ENCODE assay signal across 22 cellular contexts in genomic region chr4:183447646-183448045, GRCh38. TPM values are rescaled to one million over a fixed set of nuclear protein-coding genes. Genes with fewer than 3 reads are reported as not detected.
DNase-seq lines count a peak whose midpoint lies in the region; ATAC-seq, FAIRE-seq and TF ChIP-seq lines count a peak whose summit lies in the region.
"Had no signal": no experiment of that assay in that cellular context is flagged by ENCODE, and none has a peak within 500 bp of the region (broad histone marks: within the 10 kb centered on the region; RNA-seq: fewer than 3 reads in every experiment).

No MANE protein-coding gene starts in this region.

- CTCF ChIA-PET in A673 (lab: Charles Lee): no interaction called here

- no peak for DNase-seq in activated T-cell treated with anti-CD3 and anti-CD28 coated beads, Interleukin-2, amount 50 U/mL, for 72 hours
- DNase-seq in activated T-cell treated with anti-CD3 and anti-CD28 coated beads, Interleukin-2, amount 50 U/mL, for 48 hours: no peak
- DNase-seq in NB4 (ENCODE audit: low read depth): no peak
- no peak for DNase-seq in adipocyte (ENCODE audit: low read depth)
- DNase-seq in pancreas: no peak
- no peak for DNase-seq in COR-L47 (lab: John Stamatoyannopoulos, UW)
- DNase-seq in A673 (ENCODE audit: low spot score): no peak
- DNase-seq: activated CD8-positive, alpha-beta memory T cell treated with anti-CD3 and anti-CD28 coated beads, Interleukin-2, amount 50 U/mL, for 48 hours; Calu3; heart right ventricle; kidney; NCI-H1092; NCI-H774; RPMI8226; SW 1271; upper lobe of right lung; WERI-Rb-1 had no signal

- no peaks in the 10 kb centered on the region for H3K27me3 Mint-ChIP-seq in activated T-cell treated with anti-CD3 and anti-CD28 coated beads, Interleukin-2, amount 50 U/mL, for 72 hours (ENCODE audit: low read depth)
- H3K27me3 Mint-ChIP-seq: dendritic cell treated with granulocyte-macrophage colony-stimulating factor and Interleukin-4, amounts not matched to agents 40 ng/mL and 50 ng/mL, for 4 days; stimulated activated memory B cell treated with anti-CD40 and anti-IgM and Interleukin-4, amounts not matched to agents 10 μg/mL and 1 μg/mL and 100 μg/mL, for 72 hours had no signal

- H3K4me1 Mint-ChIP-seq in activated T-cell treated with anti-CD3 and anti-CD28 coated beads, Interleukin-2, amount 50 U/mL, for 72 hours (ENCODE audit: low read depth): peaks cover 47% of the 10 kb centered on the region

- POLR2A ChIA-PET in A673 (lab: Charles Lee; ENCODE audit: low non-redundant PET): no interaction called here

- no peaks in the 10 kb centered on the region for H3K9me3 Mint-ChIP-seq in activated T-cell treated with anti-CD3 and anti-CD28 coated beads, Interleukin-2, amount 50 U/mL, for 72 hours
- H3K9me3 Mint-ChIP-seq: dendritic cell treated with granulocyte-macrophage colony-stimulating factor and Interleukin-4, amounts not matched to agents 40 ng/mL and 50 ng/mL, for 4 days; stimulated activated memory B cell treated with anti-CD40 and anti-IgM and Interleukin-4, amounts not matched to agents 10 μg/mL and 1 μg/mL and 100 μg/mL, for 72 hours had no signal

- peak overlapping the region; percentile 93 for H3K4me3 Mint-ChIP-seq in activated T-cell treated with anti-CD3 and anti-CD28 coated beads, Interleukin-2, amount 50 U/mL, for 72 hours
- H3K4me3 Mint-ChIP-seq: dendritic cell treated with granulocyte-macrophage colony-stimulating factor and Interleukin-4, amounts not matched to agents 40 ng/mL and 50 ng/mL, for 4 days; stimulated activated memory B cell treated with anti-CD40 and anti-IgM and Interleukin-4, amounts not matched to agents 10 μg/mL and 1 μg/mL and 100 μg/mL, for 72 hours had no signal

- peak overlapping the region; percentile 88 for H3K27ac Mint-ChIP-seq in activated T-cell treated with anti-CD3 and anti-CD28 coated beads, Interleukin-2, amount 50 U/mL, for 72 hours
- H3K27ac Mint-ChIP-seq: dendritic cell treated with granulocyte-macrophage colony-stimulating factor and Interleukin-4, amounts not matched to agents 40 ng/mL and 50 ng/mL, for 4 days; stimulated activated memory B cell treated with anti-CD40 and anti-IgM and Interleukin-4, amounts not matched to agents 10 μg/mL and 1 μg/mL and 100 μg/mL, for 72 hours had no signal

- no peak for TF ChIP-seq POLR2A in NB4 (IDR thresholded peaks at IDR 0.05; ENCODE audit: extremely low read depth, insufficient read length)

- H3K9me3 ChIP-seq in adipocyte (ENCODE audit: control insufficient read depth, low read length): no peaks in the 10 kb centered on the region
- H3K9me3 ChIP-seq in pancreas: no peaks in the 10 kb centered on the region
- H3K9me3 ChIP-seq in A673 (ENCODE audit: low read depth, low read length, poor library complexity, severe bottlenecking): no peaks in the 10 kb centered on the region
- H3K9me3 ChIP-seq: esophagus muscularis mucosa, heart right ventricle, upper lobe of right lung had no signal

- intact Hi-C loops in pancreas (cut with DNase I): no loop called here
- intact Hi-C loops in A673 (cut with micrococcal nuclease; ENCODE audit: unreplicated experiment): no loop called here

- H3K36me3 ChIP-seq in adipocyte (ENCODE audit: control insufficient read depth, insufficient read depth, low read length, severe bottlenecking) (peaks cover 61% of the 10 kb centered on the region), pancreas (peaks cover 0 to 27% (median 8%) of the 10 kb centered on the region in 3 donors), A673 (ENCODE audit: insufficient read depth, low read length, poor library complexity, severe bottlenecking) (peaks cover 49% of the 10 kb centered on the region)

- FAIRE-seq in pancreas (lab: Jason Lieb, UNC): peak; percentile 57
- FAIRE-seq: kidney had no signal

- no peak for ATAC-seq in activated T-cell treated with anti-CD3 and anti-CD28 coated beads, Interleukin-2, amount 50 U/mL, for 72 hours (replicated peaks in 1 of 2)
- no peak for ATAC-seq in pancreas
- no peak for ATAC-seq in HG02870 (IDR thresholded peaks at IDR 0.05; ENCODE audit: unreplicated experiment)
- ATAC-seq: heart right ventricle; stimulated activated memory B cell treated with anti-CD40 and anti-IgM and Interleukin-4, amounts not matched to agents 10 μg/mL and 1 μg/mL and 100 μg/mL, for 72 hours; upper lobe of right lung had no signal

- H3K27ac ChIP-seq in pancreas (no peak overlapping the region), A673 (ENCODE audit: low read depth, low read length, poor library complexity, severe bottlenecking) (no peak overlapping the region)
- H3K27ac ChIP-seq: esophagus muscularis mucosa, heart right ventricle, skin epidermis, upper lobe of right lung, WERI-Rb-1 had no signal

- no TSS peak for BruUV-seq in A673 (replicated peaks; lab: Mats Ljungman, UMichigan)

- peaks cover 58% of the 10 kb centered on the region for H3K4me1 ChIP-seq in adipocyte (ENCODE audit: control insufficient read depth, insufficient read depth, low read length)
- H3K4me1 ChIP-seq in pancreas: peaks cover 19 to 30% (median 30%) of the 10 kb centered on the region in 3 donors
- H3K4me1 ChIP-seq in A673 (ENCODE audit: insufficient read depth, low read length, poor library complexity, severe bottlenecking): peaks cover 18% of the 10 kb centered on the region

- no peaks in the 10 kb centered on the region for H3K27me3 ChIP-seq in adipocyte (replicated peaks; ENCODE audit: control insufficient read depth, insufficient read depth, low read length)
- H3K27me3 ChIP-seq in pancreas: no peaks in the 10 kb centered on the region
- H3K27me3 ChIP-seq in A673 (replicated peaks; ENCODE audit: insufficient read depth, low read depth, low read length, poor library complexity): no peaks in the 10 kb centered on the region
- H3K27me3 ChIP-seq: esophagus muscularis mucosa, heart right ventricle, upper lobe of right lung had no signal

- H3K36me3 Mint-ChIP-seq in activated T-cell treated with anti-CD3 and anti-CD28 coated beads, Interleukin-2, amount 50 U/mL, for 72 hours (ENCODE audit: insufficient read depth in 2 of 2): peaks cover 11 to 33% of the 10 kb centered on the region in 2 donors

- TF ChIP-seq CTCF in NB4 (IDR thresholded peaks at IDR 0.05; ENCODE audit: low read depth, low read length) (no peak), pancreas (IDR thresholded peaks at IDR 0.05) (no peak), A673 (conservative IDR thresholded peaks at IDR 0.05; ENCODE audit: low read depth, low read length) (no peak)

- no peak overlapping the region for H3K9ac ChIP-seq in adipocyte (ENCODE audit: low read length)

- WGBS in pancreas, 2 donors: 83 to 89% methylated on average over 5 of the region's 5 CpGs

- H3K4me3 ChIP-seq in NB4 (ENCODE audit: low read depth, low read length) (peak overlapping the region; percentile 93), adipocyte (ENCODE audit: low read length) (peak overlapping the region; percentile 50), pancreas (no peak overlapping the region), A673 (ENCODE audit: low read depth, low read length, poor library complexity, severe bottlenecking) (no peak overlapping the region)
- H3K4me3 ChIP-seq: esophagus muscularis mucosa, heart right ventricle, skin epidermis, upper lobe of right lung had no signal

RNA-seq across cellular contexts. Expression of gene CDKN2AIP, which starts 3.2 kb away (rescaled TPM):
- 10 to 100 TPM; 29.7 to 48.0 TPM for total RNA-seq in activated T-cell treated with anti-CD3 and anti-CD28 coated beads, Interleukin-2, amount 50 U/mL, for 72 hours
- total RNA-seq in pancreas: 1 to 10 TPM; 6.4 to 9.5 (median 7.0) TPM
- polyA plus RNA-seq in pancreas: 10 to 100 TPM in 1 of 2 donors, 1 to 10 TPM in 1; 5.9 to 12.2 TPM
- total RNA-seq in A673 (2021): 20.6 and 21.9 TPM in 2 replicates

RNA-seq across cellular contexts. Expression of gene ING2, which starts 57.2 kb away (rescaled TPM):
- 10 to 100 TPM; 19.4 to 21.4 TPM for total RNA-seq in activated T-cell treated with anti-CD3 and anti-CD28 coated beads, Interleukin-2, amount 50 U/mL, for 72 hours
- total RNA-seq in pancreas: 1 to 10 TPM; 3.1 to 8.4 (median 5.6) TPM
- polyA plus RNA-seq in pancreas: 10 to 100 TPM in 1 of 2 donors, 1 to 10 TPM in 1; 5.3 to 16.9 TPM
- 15.8 and 19.9 TPM in 2 replicates for total RNA-seq in A673 (2021)

Comparison
In these comparisons a context has a peak if more than half of its experiments do, and no peak if none do; other contexts are left out.
1. H3K4me3 ChIP-seq: peak in NB4 (single experiment) and adipocyte (single experiment); none in pancreas (0 of 4) and A673 (single experiment).